Comparison of ENCODE assay signal across 3 cellular contexts in the genomic region with DNA sequence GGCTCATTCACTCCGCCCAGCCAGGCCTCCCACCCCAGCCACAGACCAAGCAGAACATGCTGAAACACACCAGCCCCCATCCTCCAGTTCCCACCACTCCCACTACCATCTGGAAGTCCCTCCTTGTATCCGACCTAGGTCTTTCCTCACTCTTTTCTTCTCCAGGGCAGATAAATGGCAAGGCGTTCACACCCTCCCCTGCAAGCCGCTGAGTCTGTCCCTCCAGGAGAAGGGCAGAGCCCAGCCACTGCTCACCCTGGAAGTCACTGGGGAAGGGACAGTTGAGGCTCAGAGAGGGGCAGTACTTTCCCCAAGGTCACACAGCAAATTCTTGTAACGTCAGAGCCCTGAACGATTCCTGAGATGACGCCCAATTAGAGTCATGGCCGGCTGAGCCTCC.
A peak's percentile ranks its signal among the peaks of the same experiment; 100 is the strongest.
TF ChIP-seq lines count a peak whose summit lies in the region.

No MANE protein-coding gene starts in this region.

TF ChIP-seq in A549, 52 proteins besides CTCF, POLR2A, EP300 and RAD21 (continued from another document):
- TF ChIP-seq SMC3 (IDR thresholded peaks at IDR 0.05) (no peak), ZFP36 (IDR thresholded peaks at IDR 0.05; ENCODE audit: borderline replicate concordance, partially characterized antibody) (peak; percentile 77), HDAC2 (IDR thresholded peaks at IDR 0.05) (peak; percentile 74; the same call in 1 of the 2 replicates), CHD4 (IDR thresholded peaks at IDR 0.05; ENCODE audit: borderline replicate concordance) (peak; percentile 54; the same call in 1 of the 2 replicates)

TF ChIP-seq in WTC11, 78 proteins besides CTCF, POLR2A, EP300 and RAD21:
- TF ChIP-seq, protein P1, sequence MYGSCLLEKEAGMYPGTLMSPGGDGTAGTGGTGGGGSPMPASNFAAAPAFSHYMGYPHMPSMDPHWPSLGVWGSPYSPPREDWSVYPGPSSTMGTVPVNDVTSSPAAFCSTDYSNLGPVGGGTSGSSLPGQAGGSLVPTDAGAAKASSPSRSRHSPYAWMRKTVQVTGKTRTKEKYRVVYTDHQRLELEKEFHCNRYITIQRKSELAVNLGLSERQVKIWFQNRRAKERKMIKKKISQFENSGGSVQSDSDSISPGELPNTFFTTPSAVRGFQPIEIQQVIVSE (CRISPR knock-in tag; IDR thresholded peaks at IDR 0.05; ENCODE audit: borderline replicate concordance) = no peak
- TF ChIP-seq GRHL2 (CRISPR knock-in tag; IDR thresholded peaks at IDR 0.05; ENCODE audit: insufficient replicate concordance, severe bottlenecking) = no peak
- TF ChIP-seq FOXK1 (CRISPR knock-in tag; IDR thresholded peaks at IDR 0.05) = no peak
- TF ChIP-seq GTF2I (CRISPR knock-in tag; conservative IDR thresholded peaks at IDR 0.05) = peak; percentile 84; the same call in 1 of the 2 replicates
- TF ChIP-seq SMAD4 (CRISPR knock-in tag; IDR thresholded peaks at IDR 0.05) = no peak

TF ChIP-seq in H1, 55 proteins besides CTCF, POLR2A, EP300 and RAD21 (continued from another document):
- TF ChIP-seq HDAC2 (IDR thresholded peaks at IDR 0.05; ENCODE audit: borderline replicate concordance in 1 of 2, low read depth in 2 of 2, low read length in 2 of 2) (peak in 1 of 2 experiments; percentile 87; a peak in 1 of 4 replicates), BACH1 (IDR thresholded peaks at IDR 0.05; ENCODE audit: low read length) (no peak), SIRT6 (IDR thresholded peaks at IDR 0.05; ENCODE audit: low read length) (no peak), TCF12 (IDR thresholded peaks at IDR 0.05; ENCODE audit: low read depth, low read length) (no peak), GTF2F1 (IDR thresholded peaks at IDR 0.05; ENCODE audit: borderline replicate concordance, low read depth, low read length) (no peak), SIN3A (conservative IDR thresholded peaks at IDR 0.05 in 1 of 2, IDR thresholded peaks at IDR 0.05 in 1 of 2; ENCODE audit: low read depth in 1 of 2, low read length in 2 of 2) (no peak), NANOG (IDR thresholded peaks at IDR 0.05; ENCODE audit: insufficient read depth, low read depth, low read length, poor library complexity, severe bottlenecking) (no peak), NRF1 (IDR thresholded peaks at IDR 0.05; ENCODE audit: low read depth, low read length) (no peak), KDM1A (IDR thresholded peaks at IDR 0.05; ENCODE audit: borderline replicate concordance, low read length) (peak; percentile 98), RXRA (IDR thresholded peaks at IDR 0.05; ENCODE audit: insufficient read depth, low read depth, low read length) (no peak)
- TF ChIP-seq, protein P2, sequence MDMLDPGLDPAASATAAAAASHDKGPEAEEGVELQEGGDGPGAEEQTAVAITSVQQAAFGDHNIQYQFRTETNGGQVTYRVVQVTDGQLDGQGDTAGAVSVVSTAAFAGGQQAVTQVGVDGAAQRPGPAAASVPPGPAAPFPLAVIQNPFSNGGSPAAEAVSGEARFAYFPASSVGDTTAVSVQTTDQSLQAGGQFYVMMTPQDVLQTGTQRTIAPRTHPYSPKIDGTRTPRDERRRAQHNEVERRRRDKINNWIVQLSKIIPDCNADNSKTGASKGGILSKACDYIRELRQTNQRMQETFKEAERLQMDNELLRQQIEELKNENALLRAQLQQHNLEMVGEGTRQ (IDR thresholded peaks at IDR 0.05; ENCODE audit: low read length) = no peak
- TF ChIP-seq, protein P3, sequence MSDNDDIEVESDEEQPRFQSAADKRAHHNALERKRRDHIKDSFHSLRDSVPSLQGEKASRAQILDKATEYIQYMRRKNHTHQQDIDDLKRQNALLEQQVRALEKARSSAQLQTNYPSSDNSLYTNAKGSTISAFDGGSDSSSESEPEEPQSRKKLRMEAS (IDR thresholded peaks at IDR 0.05) = no peak
